In the genomic region with DNA sequence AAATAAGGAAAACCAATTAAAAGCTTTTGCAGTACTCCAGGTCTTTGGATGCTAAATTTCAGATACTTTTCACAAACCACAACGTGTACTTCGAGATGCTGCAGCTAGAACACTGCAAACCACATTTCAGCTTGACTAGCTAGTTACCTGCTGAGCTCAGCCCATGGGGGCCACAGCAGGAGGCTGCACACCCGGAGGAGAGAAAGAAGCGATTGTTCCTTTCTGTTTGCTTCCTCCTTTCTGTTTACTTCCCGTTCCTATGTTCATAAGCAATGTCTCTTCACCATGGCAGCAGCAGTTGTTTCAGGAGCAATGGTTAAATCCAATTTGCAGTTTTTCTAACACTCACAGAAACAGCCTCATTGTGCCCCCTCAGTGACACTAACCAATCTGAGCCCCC, we compare ENCODE assay signal across 10 cellular contexts.
DNase-seq lines count a peak whose midpoint lies in the region; ATAC-seq lines count a peak whose summit lies in the region.
"Had no signal": no experiment of that assay in that cellular context is flagged by ENCODE, and none has a peak within 500 bp of the region (broad histone marks: within the 10 kb centered on the region; RNA-seq: fewer than 3 reads in every experiment).

No MANE protein-coding gene starts in this region.

- no peaks in the 10 kb centered on the region for H3K27me3 Mint-ChIP-seq in activated CD4-positive, alpha-beta T cell treated with anti-CD3 and anti-CD28 coated beads for 36 hours
- no peaks in the 10 kb centered on the region for H3K27me3 Mint-ChIP-seq in activated T-helper 1 cell treated with anti-CD3 and anti-CD28 coated beads, Interleukin-12 subunit alpha, Interleukin-12 subunit beta, Interleukin-2, Interleukin-4 antibody, amounts not matched to agents 30 ng/mL and 10 ng/mL and 1 ng/mL, durations not matched to agents 14 hours and 24 hours and 36 hours (ENCODE audit: insufficient read depth)

- no peak for ATAC-seq in activated CD4-positive, alpha-beta T cell treated with anti-CD3 and anti-CD28 coated beads for 36 hours
- ATAC-seq in stimulated activated effector memory CD8-positive, alpha-beta T cell treated with anti-CD3 and anti-CD28 coated beads, Interleukin-12 subunit alpha, Interleukin-12 subunit beta, amount 100 ng/mL, for 72 hours, result peak; percentile 51

- peaks cover 24% of the 10 kb centered on the region for H3K4me1 Mint-ChIP-seq in activated CD4-positive, alpha-beta T cell treated with anti-CD3 and anti-CD28 coated beads for 36 hours
- peaks cover 36% of the 10 kb centered on the region for H3K4me1 Mint-ChIP-seq in activated T-helper 1 cell treated with anti-CD3 and anti-CD28 coated beads, Interleukin-12 subunit alpha, Interleukin-12 subunit beta, Interleukin-2, Interleukin-4 antibody, amounts not matched to agents 30 ng/mL and 10 ng/mL and 1 ng/mL, durations not matched to agents 14 hours and 24 hours and 36 hours (ENCODE audit: low read depth)
- H3K4me1 Mint-ChIP-seq in stimulated activated effector memory CD8-positive, alpha-beta T cell treated with anti-CD3 and anti-CD28 coated beads, Interleukin-12 subunit alpha, Interleukin-12 subunit beta, amount 100 ng/mL, for 72 hours, result peaks cover 29% of the 10 kb centered on the region

- H3K9me3 Mint-ChIP-seq in activated CD4-positive, alpha-beta T cell treated with anti-CD3 and anti-CD28 coated beads for 36 hours (ENCODE audit: low read depth), result peaks cover 2% of the 10 kb centered on the region
- H3K9me3 Mint-ChIP-seq in activated T-helper 1 cell treated with anti-CD3 and anti-CD28 coated beads, Interleukin-12 subunit alpha, Interleukin-12 subunit beta, Interleukin-2, Interleukin-4 antibody, amounts not matched to agents 30 ng/mL and 10 ng/mL and 1 ng/mL, durations not matched to agents 14 hours and 24 hours and 36 hours, result peaks cover 10% of the 10 kb centered on the region
- peaks cover 3% of the 10 kb centered on the region for H3K9me3 Mint-ChIP-seq in stimulated activated effector memory CD8-positive, alpha-beta T cell treated with anti-CD3 and anti-CD28 coated beads, Interleukin-12 subunit alpha, Interleukin-12 subunit beta, amount 100 ng/mL, for 72 hours

- H3K36me3 Mint-ChIP-seq in activated CD4-positive, alpha-beta T cell treated with anti-CD3 and anti-CD28 coated beads for 36 hours (ENCODE audit: low read depth), result no peaks in the 10 kb centered on the region
- peaks cover 16% of the 10 kb centered on the region for H3K36me3 Mint-ChIP-seq in activated T-helper 1 cell treated with anti-CD3 and anti-CD28 coated beads, Interleukin-12 subunit alpha, Interleukin-12 subunit beta, Interleukin-2, Interleukin-4 antibody, amounts not matched to agents 30 ng/mL and 10 ng/mL and 1 ng/mL, durations not matched to agents 14 hours and 24 hours and 36 hours (ENCODE audit: low read depth)
- no peaks in the 10 kb centered on the region for H3K36me3 Mint-ChIP-seq in stimulated activated effector memory CD8-positive, alpha-beta T cell treated with anti-CD3 and anti-CD28 coated beads, Interleukin-12 subunit alpha, Interleukin-12 subunit beta, amount 100 ng/mL, for 72 hours

- POLR2A ChIA-PET in activated CD4-positive, alpha-beta T cell treated with anti-CD3 and anti-CD28 coated beads for 36 hours (lab: Charles Lee), result no interaction called here

- intact Hi-C loops in activated CD4-positive, alpha-beta T cell treated with anti-CD3 and anti-CD28 coated beads for 36 hours (cut with DNase I, micrococcal nuclease), result loop anchor here in 1 of 2 experiments (10.0 kb wide), 1 partner anchor 286 kb away; the partner anchor contains the start of gene JUN
- intact Hi-C loops in activated T-helper 1 cell treated with anti-CD3 and anti-CD28 coated beads, Interleukin-12 subunit alpha, Interleukin-12 subunit beta, Interleukin-2, Interleukin-4 antibody, amounts not matched to agents 30 ng/mL and 10 ng/mL and 1 ng/mL, durations not matched to agents 14 hours and 24 hours and 36 hours (cut with micrococcal nuclease), result loop anchor here (2.0 kb wide), 1 partner anchor 24 kb away; no protein-coding TSS in a partner anchor

- peak overlapping the region; percentile 79 for H3K27ac Mint-ChIP-seq in activated CD4-positive, alpha-beta T cell treated with anti-CD3 and anti-CD28 coated beads for 36 hours
- H3K27ac Mint-ChIP-seq in activated T-helper 1 cell treated with anti-CD3 and anti-CD28 coated beads, Interleukin-12 subunit alpha, Interleukin-12 subunit beta, Interleukin-2, Interleukin-4 antibody, amounts not matched to agents 30 ng/mL and 10 ng/mL and 1 ng/mL, durations not matched to agents 14 hours and 24 hours and 36 hours, result peak overlapping the region; percentile 83
- peak overlapping the region; percentile 60 for H3K27ac Mint-ChIP-seq in stimulated activated effector memory CD8-positive, alpha-beta T cell treated with anti-CD3 and anti-CD28 coated beads, Interleukin-12 subunit alpha, Interleukin-12 subunit beta, amount 100 ng/mL, for 72 hours

- peak; percentile 14 for DNase-seq in activated CD4-positive, alpha-beta T cell treated with anti-CD3 and anti-CD28 coated beads for 36 hours
- no peak for DNase-seq in activated CD4-positive, alpha-beta T cell treated with anti-CD3 and anti-CD28 coated beads, Interleukin-2, amount 50 U/mL, for 48 hours
- DNase-seq in NCI-H2029 treated with DMSO at 0.1 percent for 48 hours (lab: John Stamatoyannopoulos, UW) (peak; percentile 51), NCI-H1048 (lab: John Stamatoyannopoulos, UW) (no peak)
- DNase-seq in activated T-helper 1 cell treated with anti-CD3 and anti-CD28 coated beads, Interleukin-12 subunit alpha, Interleukin-12 subunit beta, Interleukin-2, Interleukin-4 antibody, amounts not matched to agents 30 ng/mL and 10 ng/mL and 1 ng/mL, durations not matched to agents 14 hours and 24 hours and 36 hours (ENCODE audit: low spot score), result no peak
- DNase-seq in stimulated activated effector memory CD8-positive, alpha-beta T cell treated with anti-CD3 and anti-CD28 coated beads, Interleukin-12 subunit alpha, Interleukin-12 subunit beta, amount 100 ng/mL, for 72 hours (ENCODE audit: low spot score in 2 of 2), result no peak
- DNase-seq in activated effector memory CD4-positive, alpha-beta T cell treated with anti-CD3 and anti-CD28 coated beads, Interleukin-2, amount 50 U/mL, for 16 hours, result no peak
- no peak for DNase-seq in stimulated activated CD4-positive, alpha-beta T cell treated with anti-CD3 and anti-CD28 coated beads, Interleukin-4, amount 100 ng/mL, for 4 hours
- DNase-seq: amniotic stem cell, glutamatergic neuron had no signal

- H3K4me3 Mint-ChIP-seq in activated CD4-positive, alpha-beta T cell treated with anti-CD3 and anti-CD28 coated beads for 36 hours, result peak overlapping the region; percentile 5
- H3K4me3 Mint-ChIP-seq in activated T-helper 1 cell treated with anti-CD3 and anti-CD28 coated beads, Interleukin-12 subunit alpha, Interleukin-12 subunit beta, Interleukin-2, Interleukin-4 antibody, amounts not matched to agents 30 ng/mL and 10 ng/mL and 1 ng/mL, durations not matched to agents 14 hours and 24 hours and 36 hours, result peak overlapping the region; percentile 44
- peak overlapping the region; percentile 27 for H3K4me3 Mint-ChIP-seq in stimulated activated effector memory CD8-positive, alpha-beta T cell treated with anti-CD3 and anti-CD28 coated beads, Interleukin-12 subunit alpha, Interleukin-12 subunit beta, amount 100 ng/mL, for 72 hours

- CTCF ChIA-PET in activated CD4-positive, alpha-beta T cell treated with anti-CD3 and anti-CD28 coated beads for 36 hours (lab: Charles Lee), result interaction anchor here (0.5 to 1.2 kb wide), 3 partner anchors 13 to 255 kb away, joined by 3 read pairs; no protein-coding TSS in a partner anchor

Comparison
In these comparisons a context has a peak if more than half of its experiments do, and no peak if none do; other contexts are left out.
1. DNase-seq: peak in activated CD4-positive, alpha-beta T cell treated with anti-CD3 and anti-CD28 coated beads for 36 hours (single experiment) and NCI-H2029 treated with DMSO at 0.1 percent for 48 hours (single experiment); none in activated CD4-positive, alpha-beta T cell treated with anti-CD3 and anti-CD28 coated beads, Interleukin-2, amount 50 U/mL, for 48 hours (0 of 2), activated T-helper 1 cell treated with anti-CD3 and anti-CD28 coated beads, Interleukin-12 subunit alpha, Interleukin-12 subunit beta, Interleukin-2, Interleukin-4 antibody, amounts not matched to agents 30 ng/mL and 10 ng/mL and 1 ng/mL, durations not matched to agents 14 hours and 24 hours and 36 hours (single experiment), stimulated activated effector memory CD8-positive, alpha-beta T cell treated with anti-CD3 and anti-CD28 coated beads, Interleukin-12 subunit alpha, Interleukin-12 subunit beta, amount 100 ng/mL, for 72 hours (0 of 2), NCI-H1048 (single experiment), activated effector memory CD4-positive, alpha-beta T cell treated with anti-CD3 and anti-CD28 coated beads, Interleukin-2, amount 50 U/mL, for 16 hours (single experiment) and stimulated activated CD4-positive, alpha-beta T cell treated with anti-CD3 and anti-CD28 coated beads, Interleukin-4, amount 100 ng/mL, for 4 hours (0 of 2).
2. Peak in every context shown above with its lines, with median percentiles within 50 percentile points of each other: H3K27ac Mint-ChIP-seq and H3K4me3 Mint-ChIP-seq.